In the genomic region with DNA sequence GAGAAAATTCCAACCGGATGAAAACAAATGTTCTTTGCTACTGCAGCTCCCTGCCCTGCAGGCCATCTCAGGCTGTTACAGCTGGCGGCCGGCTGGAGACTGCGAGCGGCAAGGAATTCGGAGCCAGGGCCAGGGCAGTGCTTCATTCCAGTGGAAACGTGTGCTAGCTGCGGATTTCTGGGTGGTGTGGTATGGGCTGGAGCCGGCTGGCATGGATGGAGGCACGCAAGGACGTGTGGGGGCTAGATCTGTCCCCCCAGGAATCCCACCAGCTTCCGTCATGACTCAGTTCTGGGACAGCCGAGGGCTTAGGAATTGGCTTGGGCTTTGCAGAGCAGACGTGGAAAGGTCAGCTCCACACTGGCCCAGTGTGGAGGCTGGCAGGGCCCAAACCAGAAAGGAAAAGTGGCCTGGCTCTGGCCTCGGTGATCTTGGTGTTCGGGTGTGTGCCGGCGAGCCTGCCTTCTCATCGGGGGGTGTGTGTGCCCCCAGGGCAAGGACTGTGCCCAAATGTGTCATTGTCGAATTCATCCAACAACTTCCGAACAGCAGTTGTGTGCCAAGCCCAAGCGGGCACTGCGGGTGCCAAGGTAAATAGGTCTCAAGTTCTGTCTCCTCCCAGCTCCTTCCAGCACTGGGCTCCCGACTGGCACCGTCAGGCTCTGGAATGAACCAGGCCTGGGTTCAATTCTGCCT, we compare ENCODE assay signal across 11 cellular contexts. TPM values are rescaled to one million over a fixed set of nuclear protein-coding genes. Genes with fewer than 3 reads are reported as not detected.
DNase-seq lines count a peak whose midpoint lies in the region; ATAC-seq and TF ChIP-seq lines count a peak whose summit lies in the region.
"Had no signal": no experiment of that assay in that cellular context is flagged by ENCODE, and none has a peak within 500 bp of the region (broad histone marks: within the 10 kb centered on the region; RNA-seq: fewer than 3 reads in every experiment).

No MANE protein-coding gene starts in this region.

- intact Hi-C loops in esophagus squamous epithelium (cut with DNase I) = no loop called here

- 26 to 36% methylated on average over 14 to 15 of the region's 25 CpGs for WGBS in esophagus squamous epithelium, 2 donors

- H3K9me3 ChIP-seq in NT2/D1 (ENCODE audit: insufficient read depth, low read length) (peaks cover 5% of the 10 kb centered on the region; the same call in 1 of the 2 replicates), esophagus squamous epithelium (no peaks in the 10 kb centered on the region), neural progenitor cell (ENCODE audit: low read depth) (no peaks in the 10 kb centered on the region)

- H3K4me3 Mint-ChIP-seq in neural progenitor cell = no peak overlapping the region
- H3K4me3 Mint-ChIP-seq in mesothelial cell of epicardium = no peak overlapping the region
- H3K4me3 Mint-ChIP-seq: activated naive CD8-positive, alpha-beta T cell; T-helper 17 cell had no signal

- TF ChIP-seq CTCF in AG09319 (IDR thresholded peaks at IDR 0.05; ENCODE audit: low read depth, low read length) (peak; percentile 44), esophagus squamous epithelium (IDR thresholded peaks at IDR 0.05) (peak in 4 of 6 experiments; percentile 43 to 59 (median 54)), neural progenitor cell (IDR thresholded peaks at IDR 0.05) (peak; percentile 20), mesothelial cell of epicardium (IDR thresholded peaks at IDR 0.05; ENCODE audit: unreplicated experiment) (no peak)

- H3K79me2 ChIP-seq in neural progenitor cell (ENCODE audit: low read depth) = no peaks in the 10 kb centered on the region

- H3K27ac Mint-ChIP-seq in neural progenitor cell (no peak overlapping the region), mesothelial cell of epicardium (no peak overlapping the region)
- H3K27ac Mint-ChIP-seq: activated naive CD8-positive, alpha-beta T cell; T-helper 17 cell had no signal

- H3K27ac ChIP-seq in esophagus squamous epithelium (peak overlapping the region; percentile 51 to 82 (median 60)), neural progenitor cell (no peak overlapping the region)
- H3K27ac ChIP-seq: KMS-11 had no signal

- H3K4me3 ChIP-seq in NT2/D1 (ENCODE audit: insufficient read length, low read depth) (no peak overlapping the region), esophagus squamous epithelium (peak overlapping the region in 1 of 4 donors; percentile 13), neural progenitor cell (no peak overlapping the region)

- no peaks in the 10 kb centered on the region for H3K36me3 Mint-ChIP-seq in neural progenitor cell
- no peaks in the 10 kb centered on the region for H3K36me3 Mint-ChIP-seq in mesothelial cell of epicardium
- H3K36me3 Mint-ChIP-seq: activated naive CD8-positive, alpha-beta T cell had no signal

- peak overlapping the region; percentile 50 for H3K9ac ChIP-seq in NT2/D1 (ENCODE audit: insufficient read length, low read depth)
- no peak overlapping the region for H3K9ac ChIP-seq in neural progenitor cell
- H3K9ac ChIP-seq: KMS-11 had no signal

- peaks cover 5% of the 10 kb centered on the region for H3K4me1 ChIP-seq in NT2/D1 (ENCODE audit: insufficient read depth, insufficient read length)
- H3K4me1 ChIP-seq in esophagus squamous epithelium = peaks cover 23 to 73% (median 54%) of the 10 kb centered on the region in 3 donors
- peaks cover 24% of the 10 kb centered on the region for H3K4me1 ChIP-seq in neural progenitor cell

- H3K4me1 Mint-ChIP-seq in neural progenitor cell (peaks cover 36% of the 10 kb centered on the region), mesothelial cell of epicardium (peaks cover 15% of the 10 kb centered on the region)
- H3K4me1 Mint-ChIP-seq: T-helper 17 cell had no signal

- DNase-seq in AG09319 (ENCODE audit: extremely low read depth, low read depth) = peak; percentile 93
- DNase-seq in NT2/D1 (ENCODE audit: low read depth, low spot score) = no peak
- no peak for DNase-seq in esophagus squamous epithelium (lab: John Stamatoyannopoulos, UW)
- peak; percentile 50 for DNase-seq in neural progenitor cell (ENCODE audit: low spot score)
- no peak for DNase-seq in OCI-M2 (lab: John Stamatoyannopoulos, UW; ENCODE audit: unreplicated experiment)
- no peak for DNase-seq in mesothelial cell of epicardium (ENCODE audit: low spot score in 2 of 2, unreplicated experiment in 2 of 2)
- DNase-seq: T-helper 17 cell had no signal

- H3K27me3 ChIP-seq in NT2/D1 (ENCODE audit: insufficient read depth, insufficient read length) (no peaks in the 10 kb centered on the region), esophagus squamous epithelium (peaks cover 0 to 70% (median 0%) of the 10 kb centered on the region in 4 donors), neural progenitor cell (no peaks in the 10 kb centered on the region)

- H2AFZ ChIP-seq in neural progenitor cell (replicated peaks) = no peak overlapping the region

- H3K4me2 ChIP-seq in neural progenitor cell = no peak overlapping the region
- H3K4me2 ChIP-seq: KMS-11 had no signal

- H3F3A ChIP-seq in neural progenitor cell (ENCODE audit: low read depth) = peaks cover 8% of the 10 kb centered on the region

- H3K27me3 Mint-ChIP-seq in neural progenitor cell (ENCODE audit: insufficient read depth, low read depth) (peaks cover 11% of the 10 kb centered on the region), mesothelial cell of epicardium (ENCODE audit: low read depth) (peaks cover 6% of the 10 kb centered on the region)

- H3K36me3 ChIP-seq in NT2/D1 (ENCODE audit: insufficient read depth, insufficient read length, low read length) (no peaks in the 10 kb centered on the region), esophagus squamous epithelium (no peaks in the 10 kb centered on the region), neural progenitor cell (no peaks in the 10 kb centered on the region)

- H4K20me1 ChIP-seq in neural progenitor cell (ENCODE audit: low read depth) = no peaks in the 10 kb centered on the region

- H3K9me3 Mint-ChIP-seq in neural progenitor cell = no peaks in the 10 kb centered on the region
- no peaks in the 10 kb centered on the region for H3K9me3 Mint-ChIP-seq in mesothelial cell of epicardium

- ATAC-seq in HG02970 (IDR thresholded peaks at IDR 0.05; ENCODE audit: low FRiP score, unreplicated experiment) (no peak), GM19452 (IDR thresholded peaks at IDR 0.05; ENCODE audit: unreplicated experiment) (no peak)
- ATAC-seq: T-helper 17 cell had no signal

- TF ChIP-seq POLR2A in esophagus squamous epithelium (IDR thresholded peaks at IDR 0.05) = no peak

RNA-seq across cellular contexts. Expression of gene SHISAL1, which starts 48.1 kb away (rescaled TPM):
- 1 to 10 TPM in 1 of 4 donors, under 1 TPM in 3; 0.08 to 1.3 (median 0.31) TPM for total RNA-seq in esophagus squamous epithelium
- total RNA-seq in neural progenitor cell (ENCODE audit: low replicate concordance) = 4.4 and 5.7 TPM in 2 replicates
- total RNA-seq in mesothelial cell of epicardium = 0.58 to 0.72 TPM (median 0.62 TPM) in 3 replicates
- total RNA-seq: T-helper 17 cell had no signal

Comparison
In these comparisons a context has a peak if more than half of its experiments do, and no peak if none do; other contexts are left out.
1. DNase-seq: peak in AG09319 (single experiment) and neural progenitor cell (single experiment); none in NT2/D1 (single experiment), esophagus squamous epithelium (single experiment), OCI-M2 (single experiment) and mesothelial cell of epicardium (0 of 2).